27 cellular contexts compared by ENCODE assay signal in the genomic region with DNA sequence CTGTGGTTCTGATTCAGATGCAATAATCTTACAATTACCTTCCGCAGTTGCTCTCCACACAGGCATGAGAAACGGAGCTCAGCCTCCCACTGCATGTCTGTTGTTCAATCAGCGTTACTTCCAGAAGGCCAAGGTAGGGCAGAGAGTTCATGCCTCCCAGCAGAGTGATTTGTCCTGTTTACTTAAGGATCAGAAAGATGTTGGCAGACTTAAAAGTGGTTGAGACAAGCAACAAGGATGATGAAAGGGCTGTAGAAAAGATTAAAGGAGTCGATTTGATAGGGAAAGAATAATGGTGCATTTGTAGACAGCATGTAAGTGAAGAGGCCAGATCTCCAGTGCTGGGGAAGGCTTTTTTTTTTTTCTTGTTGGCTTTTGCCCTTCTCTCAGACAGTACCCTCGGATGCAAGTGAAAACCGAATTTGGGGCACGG. TPM values are rescaled to one million over a fixed set of nuclear protein-coding genes. Genes with fewer than 3 reads are reported as not detected.
DNase-seq lines count a peak whose midpoint lies in the region; ATAC-seq and TF ChIP-seq lines count a peak whose summit lies in the region.
"Had no signal": no experiment of that assay in that cellular context is flagged by ENCODE, and none has a peak within 500 bp of the region (broad histone marks: within the 10 kb centered on the region; RNA-seq: fewer than 3 reads in every experiment).

No MANE protein-coding gene starts in this region.

- no peak overlapping the region for H3K27ac Mint-ChIP-seq in Caco-2 (ENCODE audit: unreplicated experiment)
- H3K27ac Mint-ChIP-seq in progenitor cell of endocrine pancreas: no peak overlapping the region
- no peak overlapping the region for H3K27ac Mint-ChIP-seq in CD8-positive, alpha-beta T cell
- H3K27ac Mint-ChIP-seq: activated naive CD8-positive, alpha-beta T cell; activated T-helper 17 cell treated with anti-CD3 and anti-CD28 coated beads, Interleukin-2, amount 50 U/mL, for 72 hours; nephron; T-helper 17 cell had no signal

- DNase-seq in Caco-2 (peak; percentile 45 to 55), PC-9 (peak in 1 of 2 experiments; percentile 65), left kidney (ENCODE audit: low read depth, low spot score) (peak; percentile 87), progenitor cell of endocrine pancreas (ENCODE audit: low spot score, unreplicated experiment) (no peak), SW 1271 (lab: John Stamatoyannopoulos, UW) (no peak)
- no peak for DNase-seq in CD8-positive, alpha-beta T cell
- DNase-seq: activated CD4-positive, alpha-beta T cell treated with anti-CD3 and anti-CD28 coated beads, Interleukin-2, amount 50 U/mL, for 1 hour; activated CD8-positive, alpha-beta memory T cell treated with anti-CD3 and anti-CD28 coated beads, Interleukin-2, amount 50 U/mL, for 4 hours; dorsolateral prefrontal cortex; EL; heart right ventricle; left ventricle myocardium superior; NCI-H187; NCI-H345; sigmoid colon; substantia nigra; T-helper 17 cell had no signal

- H3K9me3 Mint-ChIP-seq in Caco-2 (ENCODE audit: unreplicated experiment) (no peaks in the 10 kb centered on the region), progenitor cell of endocrine pancreas (ENCODE audit: low read depth) (no peaks in the 10 kb centered on the region)
- no peaks in the 10 kb centered on the region for H3K9me3 Mint-ChIP-seq in CD8-positive, alpha-beta T cell
- H3K9me3 Mint-ChIP-seq: activated T-helper 17 cell treated with anti-CD3 and anti-CD28 coated beads, Interleukin-2, amount 50 U/mL, for 72 hours; nephron had no signal

- no peak for ATAC-seq in CD8-positive, alpha-beta T cell
- ATAC-seq: activated T-helper 17 cell treated with anti-CD3 and anti-CD28 coated beads, Interleukin-2, amount 50 U/mL, for 72 hours; heart right ventricle; left ventricle myocardium superior; Panc1; T-helper 17 cell had no signal

- H3K4me1 Mint-ChIP-seq in Caco-2 (ENCODE audit: low read depth, unreplicated experiment): peaks cover 7% of the 10 kb centered on the region
- H3K4me1 Mint-ChIP-seq in progenitor cell of endocrine pancreas (ENCODE audit: low read depth): peaks cover 7% of the 10 kb centered on the region
- peaks cover 14% of the 10 kb centered on the region for H3K4me1 Mint-ChIP-seq in CD8-positive, alpha-beta T cell (ENCODE audit: low read depth)
- H3K4me1 Mint-ChIP-seq: nephron had no signal

- H3K4me1 ChIP-seq in Caco-2: peaks cover 10% of the 10 kb centered on the region
- H3K4me1 ChIP-seq in PC-9 (replicated peaks; ENCODE audit: insufficient read depth): peaks cover 37% of the 10 kb centered on the region
- peaks cover 16% of the 10 kb centered on the region for H3K4me1 ChIP-seq in CD8-positive, alpha-beta T cell (ENCODE audit: insufficient read depth, low read length)
- H3K4me1 ChIP-seq: parathyroid adenoma, sigmoid colon, SJSA1 had no signal

- no peaks in the 10 kb centered on the region for H3K9me3 ChIP-seq in Caco-2
- H3K9me3 ChIP-seq in PC-9 (ENCODE audit: insufficient read depth, low read depth): no peaks in the 10 kb centered on the region
- H3K9me3 ChIP-seq in CD8-positive, alpha-beta T cell (ENCODE audit: low read length): no peaks in the 10 kb centered on the region
- H3K9me3 ChIP-seq: heart right ventricle, sigmoid colon, SJSA1 had no signal

- H4K20me1 ChIP-seq in PC-9 (ENCODE audit: insufficient read depth): no peaks in the 10 kb centered on the region

- H3K4me2 ChIP-seq in PC-9: peak overlapping the region; percentile 3; the same call in 1 of the 2 replicates

- no peaks in the 10 kb centered on the region for H3K27me3 ChIP-seq in Caco-2 (replicated peaks; ENCODE audit: control insufficient read depth, insufficient read depth, low read length)
- H3K27me3 ChIP-seq in PC-9 (ENCODE audit: insufficient read depth, low read depth): no peaks in the 10 kb centered on the region
- no peaks in the 10 kb centered on the region for H3K27me3 ChIP-seq in CD8-positive, alpha-beta T cell (ENCODE audit: insufficient read depth, low read length)
- H3K27me3 ChIP-seq: dorsolateral prefrontal cortex, heart right ventricle, sigmoid colon, SJSA1 had no signal

- no peak for TF ChIP-seq CTCF in Caco-2 (IDR thresholded peaks at IDR 0.05; ENCODE audit: insufficient read depth in 1 of 2, low read depth in 1 of 2, low read length in 1 of 2, severe bottlenecking in 1 of 2, unreplicated experiment in 1 of 2)
- TF ChIP-seq CTCF in PC-9 (conservative IDR thresholded peaks at IDR 0.05): no peak
- no peak for TF ChIP-seq CTCF in progenitor cell of endocrine pancreas (IDR thresholded peaks at IDR 0.05; ENCODE audit: unreplicated experiment)
- TF ChIP-seq CTCF in CD8-positive, alpha-beta T cell (IDR thresholded peaks at IDR 0.05): no peak

- CTCF ChIA-PET in Caco-2 (lab: Charles Lee) (interaction anchor here (0.6 to 1.0 kb wide), 2 partner anchors 13 to 30 kb away, joined by 3 read pairs; no protein-coding TSS in a partner anchor), PC-9 (lab: Charles Lee) (interaction anchor here (0.6 to 0.7 kb wide), 2 partner anchors 11 to 269 kb away, joined by 3 to 6 read pairs; no protein-coding TSS in a partner anchor)
- CTCF ChIA-PET in CD8-positive, alpha-beta T cell (lab: Charles Lee): interaction anchor here (0.9 kb wide), 1 partner anchor 38 kb away, joined by 3 read pairs; no protein-coding TSS in a partner anchor

- H3K27ac ChIP-seq in PC-9: no peak overlapping the region
- H3K27ac ChIP-seq in CD8-positive, alpha-beta T cell (ENCODE audit: low read depth, low read length): no peak overlapping the region
- H3K27ac ChIP-seq: dorsolateral prefrontal cortex, heart right ventricle, parathyroid adenoma, sigmoid colon, SJSA1 had no signal

- intact Hi-C loops in Caco-2 (cut with micrococcal nuclease; ENCODE audit: unreplicated experiment) (no loop called here), PC-9 (cut with micrococcal nuclease; ENCODE audit: unreplicated experiment) (no loop called here)
- intact Hi-C loops in CD8-positive, alpha-beta T cell (cut with DNase I, micrococcal nuclease): no loop called here

- H3K79me2 ChIP-seq in PC-9 (ENCODE audit: low read depth): no peaks in the 10 kb centered on the region
- H3K79me2 ChIP-seq: parathyroid adenoma had no signal

- no peak overlapping the region for H3K4me3 ChIP-seq in Caco-2 (ENCODE audit: low read depth, low read length)
- H3K4me3 ChIP-seq in PC-9: no peak overlapping the region
- H3K4me3 ChIP-seq in CD8-positive, alpha-beta T cell (ENCODE audit: low read depth, low read length): no peak overlapping the region
- H3K4me3 ChIP-seq: dorsolateral prefrontal cortex, heart right ventricle, sigmoid colon, SJSA1 had no signal

- no peaks in the 10 kb centered on the region for H3K9me2 ChIP-seq in PC-9 (ENCODE audit: insufficient read depth)

- H3K27me3 Mint-ChIP-seq in Caco-2 (ENCODE audit: insufficient read depth, unreplicated experiment): peaks cover 2% of the 10 kb centered on the region
- peaks cover 9% of the 10 kb centered on the region for H3K27me3 Mint-ChIP-seq in progenitor cell of endocrine pancreas
- no peaks in the 10 kb centered on the region for H3K27me3 Mint-ChIP-seq in CD8-positive, alpha-beta T cell (ENCODE audit: low read depth)
- H3K27me3 Mint-ChIP-seq: activated naive CD8-positive, alpha-beta T cell; activated T-helper 17 cell treated with anti-CD3 and anti-CD28 coated beads, Interleukin-2, amount 50 U/mL, for 72 hours had no signal

- H3F3A ChIP-seq in PC-9 (ENCODE audit: insufficient read depth, low read depth): peaks cover 17% of the 10 kb centered on the region; the same call in 1 of the 2 replicates

- H3K36me3 Mint-ChIP-seq in Caco-2 (ENCODE audit: insufficient read depth, unreplicated experiment) (no peaks in the 10 kb centered on the region), progenitor cell of endocrine pancreas (ENCODE audit: insufficient read depth) (no peaks in the 10 kb centered on the region)
- H3K36me3 Mint-ChIP-seq in CD8-positive, alpha-beta T cell: no peaks in the 10 kb centered on the region

- no peak overlapping the region for H2AFZ ChIP-seq in PC-9
- H2AFZ ChIP-seq: parathyroid adenoma had no signal

- H3K36me3 ChIP-seq in Caco-2 (ENCODE audit: control insufficient read depth, insufficient read depth, low read length) (no peaks in the 10 kb centered on the region), PC-9 (ENCODE audit: low read depth) (no peaks in the 10 kb centered on the region)
- H3K36me3 ChIP-seq in CD8-positive, alpha-beta T cell (ENCODE audit: insufficient read depth, low read length): no peaks in the 10 kb centered on the region
- H3K36me3 ChIP-seq: heart right ventricle, sigmoid colon, SJSA1 had no signal

- H3K4me3 Mint-ChIP-seq in Caco-2 (ENCODE audit: unreplicated experiment) (no peak overlapping the region), progenitor cell of endocrine pancreas (ENCODE audit: low read depth) (no peak overlapping the region)
- H3K4me3 Mint-ChIP-seq in CD8-positive, alpha-beta T cell: no peak overlapping the region
- H3K4me3 Mint-ChIP-seq: activated naive CD8-positive, alpha-beta T cell; activated T-helper 17 cell treated with anti-CD3 and anti-CD28 coated beads, Interleukin-2, amount 50 U/mL, for 72 hours; nephron; T-helper 17 cell had no signal

- BruUV-seq in Caco-2 (replicated peaks; lab: Mats Ljungman, UMichigan): no TSS peak
- BruUV-seq in PC-9 (replicated peaks; lab: Mats Ljungman, UMichigan): no TSS peak

- POLR2A ChIA-PET in Caco-2 (lab: Charles Lee) (interaction anchor here (1.2 kb wide), 1 partner anchor 21 kb away, joined by 6 read pairs; no protein-coding TSS in a partner anchor), PC-9 (lab: Charles Lee; ENCODE audit: unreplicated experiment) (interaction anchor here (0.6 kb wide), 1 partner anchor 30 kb away, joined by 3 read pairs; a partner anchor contains a TSS)
- POLR2A ChIA-PET in CD8-positive, alpha-beta T cell (lab: Charles Lee): interaction anchor here (0.6 kb wide), 1 partner anchor 729 kb away, joined by 3 read pairs; no protein-coding TSS in a partner anchor

RNA-seq across cellular contexts. Expression of a gene that starts 26.6 kb away (rescaled TPM):
- 0.37 TPM in 1 of 2 replicates, not detected in the other for total RNA-seq in Caco-2 (2022)
- 16.3 and 16.9 TPM in 2 replicates for total RNA-seq in PC-9 (2021)
- total RNA-seq in progenitor cell of endocrine pancreas: 14.9 and 15.0 TPM in 2 replicates
- total RNA-seq in CD8-positive, alpha-beta T cell: 100 to 1,000 TPM; 117 to 128 TPM
- total RNA-seq: epithelial cell of proximal tubule, SJSA1 had no signal

RNA-seq across cellular contexts. Expression of a gene that starts 26.9 kb away (rescaled TPM):
- total RNA-seq in Caco-2 (2022): 3.5 and 4.4 TPM in 2 replicates
- 33.2 and 36.1 TPM in 2 replicates for total RNA-seq in PC-9 (2021)
- total RNA-seq in progenitor cell of endocrine pancreas: 11.8 and 13.9 TPM in 2 replicates
- 1 to 10 TPM in 1 of 2 experiments, not detected in 1; 1.2 TPM for total RNA-seq in CD8-positive, alpha-beta T cell

RNA-seq across cellular contexts. Expression of a gene that starts 29.8 kb away (rescaled TPM):
- total RNA-seq in Caco-2 (2022): 16.3 TPM in 1 of 2 replicates, not detected in the other
- total RNA-seq in PC-9 (2021): not detected in 2 replicates
- not detected in 2 replicates for total RNA-seq in progenitor cell of endocrine pancreas
- not detected for total RNA-seq in CD8-positive, alpha-beta T cell
- total RNA-seq: activated T-helper 17 cell treated with anti-CD3 and anti-CD28 coated beads, Interleukin-2, amount 50 U/mL, for 72 hours; astrocyte; dorsolateral prefrontal cortex; epithelial cell of proximal tubule; heart right ventricle; left ventricle myocardium superior; mononuclear cell; sigmoid colon; SJSA1; T-helper 17 cell; urinary bladder had no signal

RNA-seq across cellular contexts. Expression of a gene that starts 38.5 kb away (rescaled TPM):
- total RNA-seq in Caco-2 (2022) (61.0 and 63.2 TPM in 2 replicates), PC-9 (2021) (103 and 119 TPM in 2 replicates), progenitor cell of endocrine pancreas (26.6 and 28.7 TPM in 2 replicates)
- under 1 TPM; 0.58 to 0.81 TPM for total RNA-seq in CD8-positive, alpha-beta T cell

Comparison
In these comparisons a context has a peak if more than half of its experiments do, and no peak if none do; other contexts are left out.
1. DNase-seq: peak in Caco-2 (2 of 2) and left kidney (single experiment); none in progenitor cell of endocrine pancreas (single experiment), CD8-positive, alpha-beta T cell (0 of 7) and SW 1271 (0 of 2).
2. RNA of a gene that starts 26.6 kb away (total RNA-seq): 117 to 128 TPM in CD8-positive, alpha-beta T cell, 16.3 to 16.9 TPM in PC-9 and 14.9 to 15.0 TPM in progenitor cell of endocrine pancreas; 0.37 TPM in Caco-2; every median in the first group is over 10 times any median in the second.